ENCODE assay signal across 22 cellular contexts in the genomic region with DNA sequence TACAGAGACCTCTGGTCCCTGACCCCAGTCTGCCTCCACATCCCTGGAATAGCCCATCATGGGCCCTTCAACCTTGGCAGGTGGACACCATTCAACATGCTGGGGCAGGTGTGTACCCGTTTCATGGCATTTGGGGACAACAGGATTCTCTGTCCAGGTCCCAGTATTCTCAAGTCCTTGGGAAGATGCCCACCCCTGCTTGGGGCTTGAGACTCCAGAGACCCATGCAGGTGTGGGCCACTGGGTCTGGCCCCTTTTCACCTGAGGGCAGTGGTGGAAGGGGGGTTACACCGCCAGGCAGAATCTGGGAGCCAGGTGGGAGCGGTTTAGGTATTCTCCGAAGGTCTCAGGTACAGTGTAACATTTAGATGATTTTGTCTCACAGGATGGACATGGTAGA.
"Had no signal": no experiment of that assay in that cellular context is flagged by ENCODE, and none has a peak within 500 bp of the region (broad histone marks: within the 10 kb centered on the region; RNA-seq: fewer than 3 reads in every experiment).

No MANE protein-coding gene starts in this region.

- H3K4me1 ChIP-seq: SJSA1 had no signal

- H3K27me3 ChIP-seq: MG63, SJSA1 had no signal

- ATAC-seq: HepG2 had no signal

- H3K27ac ChIP-seq: SJSA1, SK-N-MC had no signal

- H3K36me3 ChIP-seq: MG63, SJSA1 had no signal

- H3K4me3 ChIP-seq: MG63, SJSA1, SK-N-MC had no signal

- H3K9me3 ChIP-seq: MG63, SJSA1 had no signal

- DNase-seq: IMR-90, Karpas-422, KG1, MG63, NCI-H1092, NCI-H1105 treated with DMSO at 0.1 percent for 48 hours, NCI-H1417 treated with DMSO at 0.1 percent for 48 hours, NCI-H146, NCI-H1694 treated with DMSO at 0.1 percent for 48 hours, NCI-H1930, NCI-H2081, NCI-H2107, NCI-H2227 treated with DMSO at 0.1 percent for 48 hours, NCI-H524, NCI-H526 treated with DMSO at 0.1 percent for 48 hours, NCI-H748 treated with DMSO at 0.1 percent for 48 hours, Right ventricle myocardium superior, RPMI8226, SIG-M5 had no signal
